14 cellular contexts compared by ENCODE assay signal in genomic region chrX:130080791-130081367, GRCh38. TPM values are rescaled to one million over a fixed set of nuclear protein-coding genes. Genes with fewer than 3 reads are reported as not detected.
A peak's percentile ranks its signal among the peaks of the same experiment; 100 is the strongest.
DNase-seq lines count a peak whose midpoint lies in the region; ATAC-seq and TF ChIP-seq lines count a peak whose summit lies in the region.
"Had no signal": no experiment of that assay in that cellular context is flagged by ENCODE, and none has a peak within 500 bp of the region (broad histone marks: within the 10 kb centered on the region; RNA-seq: fewer than 3 reads in every experiment).

No MANE protein-coding gene starts in this region.

- H3K27me3 ChIP-seq in MG63 (no peaks in the 10 kb centered on the region), stomach (no peaks in the 10 kb centered on the region)
- H3K27me3 ChIP-seq in effector memory CD4-positive, alpha-beta T cell (replicated peaks; ENCODE audit: control insufficient read depth, insufficient read depth, low read length, poor library complexity, severe bottlenecking): no peaks in the 10 kb centered on the region

- CTCF ChIA-PET in activated naive CD4-positive, alpha-beta T cell treated with anti-CD3 and anti-CD28 coated beads for 36 hours (lab: Charles Lee): interaction anchor here (0.7 to 6.7 kb wide), 15 partner anchors 10 to 125 kb away, joined by 3 to 99 read pairs (median 3); partner anchors contain the start of gene ELF4

- no peak overlapping the region for H3K4me3 Mint-ChIP-seq in activated naive CD4-positive, alpha-beta T cell treated with anti-CD3 and anti-CD28 coated beads for 36 hours

- H3K27ac ChIP-seq in effector memory CD4-positive, alpha-beta T cell (ENCODE audit: insufficient read depth, low read length, poor library complexity, severe bottlenecking): peak overlapping the region; percentile 77
- peak overlapping the region in 3 of 5 donors; percentile 14 to 67 (median 67) for H3K27ac ChIP-seq in stomach
- H3K27ac ChIP-seq: psoas muscle had no signal

- no peak for TF ChIP-seq EP300 in stomach (IDR thresholded peaks at IDR 0.05)

- no peak overlapping the region for H3K4me3 ChIP-seq in MG63
- H3K4me3 ChIP-seq in effector memory CD4-positive, alpha-beta T cell (ENCODE audit: insufficient read depth, low read depth, low read length, poor library complexity, severe bottlenecking): no peak overlapping the region
- H3K4me3 ChIP-seq in stomach: no peak overlapping the region
- H3K4me3 ChIP-seq: left ventricle myocardium inferior, psoas muscle had no signal

- DNase-seq in activated naive CD4-positive, alpha-beta T cell treated with anti-CD3 and anti-CD28 coated beads for 36 hours: no peak
- DNase-seq in activated naive CD4-positive, alpha-beta T cell treated with anti-CD3 and anti-CD28 coated beads, Interleukin-2, amount 50 U/mL, for 72 hours (ENCODE audit: low spot score in 2 of 2): no peak
- DNase-seq in MG63 (peak; percentile 16), stomach (no peak), LoVo (ENCODE audit: low spot score) (no peak), DMS 273 (lab: John Stamatoyannopoulos, UW; ENCODE audit: unreplicated experiment) (no peak), NK-92 (lab: John Stamatoyannopoulos, UW; ENCODE audit: unreplicated experiment) (no peak)
- DNase-seq in effector memory CD4-positive, alpha-beta T cell: no peak
- DNase-seq: left ventricle myocardium inferior; NCI-H146; SK-N-SH; stimulated activated CD4-positive, alpha-beta T cell treated with anti-CD3 and anti-CD28 coated beads, Interleukin-12 subunit alpha, Interleukin-12 subunit beta, amount 100 ng/mL, for 4 hours had no signal

- TF ChIP-seq CTCF in stomach (IDR thresholded peaks at IDR 0.05): no peak

- intact Hi-C loops in activated naive CD4-positive, alpha-beta T cell treated with anti-CD3 and anti-CD28 coated beads for 36 hours (cut with micrococcal nuclease): loop anchor here (1.0 to 10.0 kb wide), 5 partner anchors 111 to 1944 kb away; partner anchors contain the start of genes ENOX2, SLC25A14, STK26 and ZNF280C
- intact Hi-C loops in stomach (cut with DNase I; ENCODE audit: low total_unique reads): loop anchor here (5.0 kb wide), 1 partner anchor 111 kb away; no protein-coding TSS in a partner anchor

- no peaks in the 10 kb centered on the region for H3K9me3 Mint-ChIP-seq in activated naive CD4-positive, alpha-beta T cell treated with anti-CD3 and anti-CD28 coated beads for 36 hours
- no peaks in the 10 kb centered on the region for H3K9me3 Mint-ChIP-seq in activated naive CD4-positive, alpha-beta T cell treated with anti-CD3 and anti-CD28 coated beads, Interleukin-2, amount 50 U/mL, for 72 hours
- H3K9me3 Mint-ChIP-seq: stimulated activated naive CD8-positive, alpha-beta T cell treated with anti-CD3 and anti-CD28 coated beads, Interleukin-15, Interleukin-2, amounts not matched to agents 100 ng/mL and 50 ng/mL, for 24 hours had no signal

- no peaks in the 10 kb centered on the region for H3K9me3 ChIP-seq in MG63
- H3K9me3 ChIP-seq in effector memory CD4-positive, alpha-beta T cell (ENCODE audit: control insufficient read depth, low read length): no peaks in the 10 kb centered on the region
- H3K9me3 ChIP-seq in stomach: no peaks in the 10 kb centered on the region
- H3K9me3 ChIP-seq: left ventricle myocardium inferior, psoas muscle, SK-N-SH had no signal

- H3K36me3 ChIP-seq in MG63 (no peaks in the 10 kb centered on the region), stomach (peaks cover 0 to 21% (median 3%) of the 10 kb centered on the region in 4 donors)
- no peaks in the 10 kb centered on the region for H3K36me3 ChIP-seq in effector memory CD4-positive, alpha-beta T cell (ENCODE audit: control insufficient read depth, insufficient read depth, low read length)
- H3K36me3 ChIP-seq: left ventricle myocardium inferior had no signal

- peaks cover 3% of the 10 kb centered on the region for H3K36me3 Mint-ChIP-seq in activated naive CD4-positive, alpha-beta T cell treated with anti-CD3 and anti-CD28 coated beads for 36 hours (ENCODE audit: low read depth)
- peaks cover 0 to 6% of the 10 kb centered on the region in 2 donors for H3K36me3 Mint-ChIP-seq in activated naive CD4-positive, alpha-beta T cell treated with anti-CD3 and anti-CD28 coated beads, Interleukin-2, amount 50 U/mL, for 72 hours

- WGBS in stomach, 5 donors: 65 to 84% (median 78%) methylated on average over 4 to 7 of the region's 7 CpGs

- H3K27ac Mint-ChIP-seq in activated naive CD4-positive, alpha-beta T cell treated with anti-CD3 and anti-CD28 coated beads for 36 hours: peak overlapping the region; percentile 46
- no peak overlapping the region for H3K27ac Mint-ChIP-seq in activated naive CD4-positive, alpha-beta T cell treated with anti-CD3 and anti-CD28 coated beads, Interleukin-2, amount 50 U/mL, for 72 hours

- ATAC-seq in activated naive CD4-positive, alpha-beta T cell treated with anti-CD3 and anti-CD28 coated beads, Interleukin-2, amount 50 U/mL, for 72 hours: no peak

- no peak for TF ChIP-seq POLR2A in stomach (IDR thresholded peaks at IDR 0.05)

- H3K27me3 Mint-ChIP-seq in activated naive CD4-positive, alpha-beta T cell treated with anti-CD3 and anti-CD28 coated beads for 36 hours (ENCODE audit: low read depth): no peaks in the 10 kb centered on the region
- H3K27me3 Mint-ChIP-seq: stimulated activated naive CD8-positive, alpha-beta T cell treated with anti-CD3 and anti-CD28 coated beads, Interleukin-15, Interleukin-2, amounts not matched to agents 100 ng/mL and 50 ng/mL, for 24 hours had no signal

- peaks cover 51% of the 10 kb centered on the region for H3K4me1 Mint-ChIP-seq in activated naive CD4-positive, alpha-beta T cell treated with anti-CD3 and anti-CD28 coated beads for 36 hours (ENCODE audit: low read depth)

- H3K4me1 ChIP-seq in effector memory CD4-positive, alpha-beta T cell (ENCODE audit: control insufficient read depth, insufficient read depth, low read length, poor library complexity, severe bottlenecking): peaks cover 36% of the 10 kb centered on the region
- H3K4me1 ChIP-seq in stomach: peaks cover 4 to 50% (median 24%) of the 10 kb centered on the region in 4 donors
- H3K4me1 ChIP-seq: psoas muscle had no signal

RNA-seq across cellular contexts. Expression of gene ELF4, which starts 29.4 kb away (rescaled TPM):
- 10 to 100 TPM; 15.8 to 16.5 TPM for total RNA-seq in activated naive CD4-positive, alpha-beta T cell treated with anti-CD3 and anti-CD28 coated beads for 36 hours
- total RNA-seq in activated naive CD4-positive, alpha-beta T cell treated with anti-CD3 and anti-CD28 coated beads, Interleukin-2, amount 50 U/mL, for 72 hours: 10 to 100 TPM; 21.6 to 25.4 TPM
- 5.9 and 6.3 TPM in 2 replicates for total RNA-seq in MG63 (2014; rRNA removed; shearing (Covaris generic); ENCODE audit: low replicate concordance)
- total RNA-seq in stomach: 10 to 100 TPM in 3 of 5 donors, 1 to 10 TPM in 2; 7.1 to 34.5 (median 19.6) TPM
- polyA plus RNA-seq in stomach: 10 to 100 TPM in 1 of 3 donors, 1 to 10 TPM in 2; 3.9 to 17.9 (median 7.0) TPM
